Comparison of ENCODE assay signal across 24 cellular contexts in genomic region chr19:11425719-11426457, GRCh38. TPM values are rescaled to one million over a fixed set of nuclear protein-coding genes. Genes with fewer than 3 reads are reported as not detected.
A peak's percentile ranks its signal among the peaks of the same experiment; 100 is the strongest.
DNase-seq lines count a peak whose midpoint lies in the region; ATAC-seq, FAIRE-seq and TF ChIP-seq lines count a peak whose summit lies in the region.
"Had no signal": no experiment of that assay in that cellular context is flagged by ENCODE, and none has a peak within 500 bp of the region (broad histone marks: within the 10 kb centered on the region; RNA-seq: fewer than 3 reads in every experiment).

No MANE protein-coding gene starts in this region.

- no peak for FAIRE-seq in HepG2 (lab: Jason Lieb, UNC)
- FAIRE-seq: GM12891 had no signal

- H2AFZ ChIP-seq in HepG2 (ENCODE audit: low read length), result no peak overlapping the region

- H3K9me3 Mint-ChIP-seq in T-cell, result no peaks in the 10 kb centered on the region
- H3K9me3 Mint-ChIP-seq: CD4-positive, CD25-positive, alpha-beta regulatory T cell had no signal

- peaks cover 3 to 32% of the 10 kb centered on the region in 2 experiments; a peak in 4 of 5 replicates for H3K27me3 ChIP-seq in HepG2 (ENCODE audit: control insufficient read depth in 1 of 2, insufficient read depth in 2 of 2, low read length in 2 of 2)
- H3K27me3 ChIP-seq in right lobe of liver, result no peaks in the 10 kb centered on the region
- H3K27me3 ChIP-seq in adrenal gland, result no peaks in the 10 kb centered on the region
- H3K27me3 ChIP-seq: SJCRH30 had no signal

- H3K4me1 Mint-ChIP-seq in T-cell, result peaks cover 25 to 29% (median 25%) of the 10 kb centered on the region in 3 donors

- H4K20me1 ChIP-seq in HepG2 (ENCODE audit: insufficient read depth, low read length), result no peaks in the 10 kb centered on the region

- BruUV-seq in HepG2 (replicated peaks; lab: Mats Ljungman, UMichigan), result no TSS peak

- no peak overlapping the region for H3K27ac ChIP-seq in HepG2 (ENCODE audit: extremely low read length, insufficient read depth, low read length)
- H3K27ac ChIP-seq in right lobe of liver, result no peak overlapping the region
- no peak overlapping the region for H3K27ac ChIP-seq in adrenal gland
- H3K27ac ChIP-seq: breast epithelium, colonic mucosa, SJCRH30 had no signal

- in situ Hi-C loops in HepG2 (cut with HindIII; ENCODE audit: extremely low pct_ligation_motif_present, low pct_unique_long_range_greater_than_20kb), result no loop called here

- CTCF ChIA-PET in HepG2 (lab: Yijun Ruan, JAX; ENCODE audit: low intra/inter-chr PET ratio, low total read pairs), result no interaction called here
- CTCF ChIA-PET in T-cell (lab: Charles Lee), result no interaction called here

- TF ChIP-seq EP300 in HepG2 (IDR thresholded peaks at IDR 0.05; ENCODE audit: low read depth in 2 of 2, low read length in 2 of 2) (no peak), HepG2 (CRISPR knock-in tag; IDR thresholded peaks at IDR 0.05; ENCODE audit: borderline replicate concordance) (no peak)

- POLR2A ChIA-PET in HepG2 (lab: Yijun Ruan, JAX), result interaction anchor here (1.7 kb wide), 1 partner anchor 10 kb away, joined by 7 read pairs; the partner anchor contains the start of genes ODAD3 and PRKCSH
- POLR2A ChIA-PET in T-cell (lab: Charles Lee), result no interaction called here

- intact Hi-C loops in HepG2 (cut with micrococcal nuclease; ENCODE audit: unreplicated experiment), result no loop called here
- intact Hi-C loops in right lobe of liver (cut with DNase I), result no loop called here
- intact Hi-C loops in adrenal gland (cut with DNase I), result no loop called here

- H3K9me3 ChIP-seq in HepG2 (ENCODE audit: low read length) (no peaks in the 10 kb centered on the region), right lobe of liver (no peaks in the 10 kb centered on the region), adrenal gland (replicated peaks in 1 of 3) (no peaks in the 10 kb centered on the region)
- H3K9me3 ChIP-seq: breast epithelium, colonic mucosa, SJCRH30 had no signal

- no peak overlapping the region for H3K9ac ChIP-seq in HepG2 (ENCODE audit: insufficient read depth, low read depth, low read length)

- H3K27me3 Mint-ChIP-seq in T-cell, result peaks cover 28 to 38% of the 10 kb centered on the region in 2 donors

- no peaks in the 10 kb centered on the region for H3K79me2 ChIP-seq in HepG2 (ENCODE audit: insufficient read depth, low read length)

- no peaks in the 10 kb centered on the region for H3K36me3 Mint-ChIP-seq in T-cell
- H3K36me3 Mint-ChIP-seq: CD4-positive, CD25-positive, alpha-beta regulatory T cell; naive thymus-derived CD4-positive, alpha-beta T cell had no signal

- TF ChIP-seq RAD21 in HepG2 (CRISPR knock-in tag; IDR thresholded peaks at IDR 0.05), result no peak

- H3K4me3 ChIP-seq in HepG2 (replicated peaks in 1 of 3; ENCODE audit: insufficient read depth in 1 of 3, low read depth in 2 of 3, low read length in 3 of 3), result no peak overlapping the region
- H3K4me3 ChIP-seq in right lobe of liver, result no peak overlapping the region
- no peak overlapping the region for H3K4me3 ChIP-seq in adrenal gland
- H3K4me3 ChIP-seq: breast epithelium, colonic mucosa, SJCRH30 had no signal

- ATAC-seq in HepG2, result no peak
- ATAC-seq in right lobe of liver, result no peak
- ATAC-seq in GM18870 (IDR thresholded peaks at IDR 0.05; ENCODE audit: unreplicated experiment), result no peak
- ATAC-seq in T-cell (replicated peaks in 1 of 4), result no peak
- ATAC-seq: left cardiac atrium; naive thymus-derived CD4-positive, alpha-beta T cell; T-helper 17 cell had no signal

- TF ChIP-seq POLR2A in HepG2 (IDR thresholded peaks at IDR 0.05; ENCODE audit: insufficient read depth in 1 of 2, low read depth in 2 of 2, low read length in 2 of 2) (no peak), right lobe of liver (IDR thresholded peaks at IDR 0.05) (no peak), adrenal gland (IDR thresholded peaks at IDR 0.05) (no peak)

- H3K4me2 ChIP-seq in HepG2 (ENCODE audit: low read depth, low read length), result no peak overlapping the region

- peaks cover 34% of the 10 kb centered on the region for H3K4me1 ChIP-seq in HepG2 (ENCODE audit: insufficient read depth, low read length)
- peaks cover 0 to 9% (median 0%) of the 10 kb centered on the region in 4 donors for H3K4me1 ChIP-seq in right lobe of liver
- H3K4me1 ChIP-seq in adrenal gland (replicated peaks in 1 of 2), result peaks cover 7 to 12% of the 10 kb centered on the region in 2 donors
- H3K4me1 ChIP-seq: breast epithelium, SJCRH30 had no signal

- H3K4me3 Mint-ChIP-seq in T-cell, result no peak overlapping the region
- H3K4me3 Mint-ChIP-seq: CD4-positive, CD25-positive, alpha-beta regulatory T cell; naive thymus-derived CD4-positive, alpha-beta T cell; T-helper 17 cell had no signal

- DNase-seq in HepG2 (ENCODE audit: low spot score) (no peak), right lobe of liver (no peak), SHP77 treated with DMSO at 0.1 percent for 48 hours (lab: John Stamatoyannopoulos, UW) (peak; percentile 66), adrenal gland (no peak), T-cell (no peak)
- DNase-seq: activated CD4-positive, alpha-beta T cell treated with anti-CD3 and anti-CD28 coated beads, Interleukin-2, amount 50 U/mL, for 48 hours; CD4-positive, CD25-positive, alpha-beta regulatory T cell; colonic mucosa; DMS153; Karpas-422; left cardiac atrium; naive thymus-derived CD4-positive, alpha-beta T cell; NCI-H1048; NCI-H1930; NCI-H345; SJCRH30; stimulated activated naive CD4-positive, alpha-beta T cell; T-helper 17 cell had no signal

- H3K36me3 ChIP-seq in HepG2 (replicated peaks in 1 of 2; ENCODE audit: control insufficient read depth in 1 of 2, insufficient read depth in 2 of 2, low read length in 2 of 2) (no peaks in the 10 kb centered on the region), right lobe of liver (no peaks in the 10 kb centered on the region), adrenal gland (replicated peaks in 1 of 2) (no peaks in the 10 kb centered on the region)
- H3K36me3 ChIP-seq: breast epithelium, colonic mucosa, SJCRH30 had no signal

- WGBS in HepG2 (ENCODE audit: low lambda C conversion rate), result 79% methylated on average over 28 of the region's 28 CpGs
- WGBS in right lobe of liver (ENCODE audit: insufficient coverage, low coverage, low lambda C conversion rate, missing lambda C conversion rate), result 80% methylated on average over 10 of the region's 28 CpGs
- WGBS in adrenal gland, 4 donors, result 86 to 90% (median 87%) methylated on average over 21 to 28 of the region's 28 CpGs

- TF ChIP-seq CTCF in HepG2 (CRISPR knock-in tag; IDR thresholded peaks at IDR 0.05) (no peak), right lobe of liver (IDR thresholded peaks at IDR 0.05) (no peak), adrenal gland (IDR thresholded peaks at IDR 0.05) (no peak)

- peak overlapping the region in 1 of 2 donors; percentile 11 for H3K27ac Mint-ChIP-seq in T-cell
- H3K27ac Mint-ChIP-seq: CD4-positive, CD25-positive, alpha-beta regulatory T cell; T-helper 17 cell had no signal

RNA-seq across cellular contexts. Expression of gene RGL3, which starts 6.8 kb away (rescaled TPM):
- total RNA-seq in HepG2 (2016; rRNA removed; fragmentation: Illumina TruSeq; extraction: Trizol) (1.2 and 4.2 TPM in 2 replicates), right lobe of liver (10 to 100 TPM in 5 of 6 experiments, 1 to 10 TPM in 1; 6.7 to 26.6 (median 19.7) TPM), adrenal gland (10 to 100 TPM; 10.3 to 63.9 (median 36.1) TPM), T-cell (under 1 TPM in 3 of 5 donors, not detected in 2; 0.22 to 0.72 (median 0.50) TPM)
- 2.5 and 4.2 TPM in 2 replicates for total RNA-seq in HepG2 (2016; cell fraction: cytosol; rRNA removed; fragmentation: Illumina TruSeq; extraction: Trizol; ENCODE audit: low read depth)
- 0.24 and 4.3 TPM in 2 replicates for total RNA-seq in HepG2 (2016; cell fraction: insoluble cytoplasmic fraction; rRNA removed; fragmentation: Illumina TruSeq; extraction: Trizol)
- total RNA-seq in HepG2 (2016; cell fraction: membrane; rRNA removed; fragmentation: Illumina TruSeq; extraction: Trizol), result 0.80 and 2.7 TPM in 2 replicates
- total RNA-seq in HepG2 (2016; cell fraction: nucleus; rRNA removed; fragmentation: Illumina TruSeq; extraction: Trizol), result 5.7 and 8.1 TPM in 2 replicates
- polyA plus RNA-seq in HepG2 (2011; rRNA removed) (7.6 and 8.4 TPM in 2 replicates), adrenal gland (100 to 1,000 TPM in 1 of 3 donors, 10 to 100 TPM in 2; 24.2 to 207 (median 64.1) TPM)
- 0.79 and 1.9 TPM in 2 replicates for polyA plus RNA-seq in HepG2 (2011; cell fraction: cytosol; rRNA removed)
- polyA plus RNA-seq in HepG2 (2011; cell fraction: nucleus; rRNA removed), result 95.2 and 108 TPM in 2 replicates
- polyA plus RNA-seq in HepG2 (2012), result 9.4 TPM in 2 replicates
- polyA plus RNA-seq in HepG2 (2016; cell fraction: cytosol; fragmentation: Illumina TruSeq; extraction: Trizol; ENCODE audit: low read depth), result 0.75 and 0.92 TPM in 2 replicates
- polyA plus RNA-seq in HepG2 (2016; cell fraction: insoluble cytoplasmic fraction; fragmentation: Illumina TruSeq; extraction: Trizol; ENCODE audit: low read depth), result 1.5 and 2.8 TPM in 2 replicates
- 0.85 and 1.4 TPM in 2 replicates for polyA plus RNA-seq in HepG2 (2016; cell fraction: membrane; fragmentation: Illumina TruSeq; extraction: Trizol; ENCODE audit: low read depth)
- polyA plus RNA-seq in HepG2 (2016; cell fraction: nucleus; fragmentation: Illumina TruSeq; extraction: Trizol; ENCODE audit: insufficient read depth, low read depth), result 38.5 and 40.9 TPM in 2 replicates
- 7.1 and 16.7 TPM in 2 replicates for polyA minus RNA-seq in HepG2 (2011; rRNA and poly(A)+ RNA removed; ENCODE audit: low replicate concordance)
- polyA minus RNA-seq in HepG2 (2011; cell fraction: cytosol; rRNA and poly(A)+ RNA removed), result 3.9 and 4.1 TPM in 2 replicates
- 14.0 and 15.7 TPM in 2 replicates for polyA minus RNA-seq in HepG2 (2011; cell fraction: nucleus; rRNA and poly(A)+ RNA removed)
- total RNA-seq: CD4-positive, CD25-positive, alpha-beta regulatory T cell; glomerular endothelial cell; H4; HT1080; naive thymus-derived CD4-positive, alpha-beta T cell; SJCRH30; T-helper 17 cell had no signal
- polyA plus RNA-seq: CD4-positive, CD25-positive, alpha-beta regulatory T cell; naive thymus-derived CD4-positive, alpha-beta T cell had no signal

RNA-seq across cellular contexts. Expression of gene ODAD3, which starts 9.0 kb away (rescaled TPM):
- total RNA-seq in HepG2 (2016; rRNA removed; fragmentation: Illumina TruSeq; extraction: Trizol), result 0.04 TPM in 1 of 2 replicates, not detected in the other
- total RNA-seq in HepG2 (2016; cell fraction: cytosol; rRNA removed; fragmentation: Illumina TruSeq; extraction: Trizol; ENCODE audit: low read depth), result not detected in 2 replicates
- 0.19 TPM in 1 of 2 replicates, not detected in the other for total RNA-seq in HepG2 (2016; cell fraction: insoluble cytoplasmic fraction; rRNA removed; fragmentation: Illumina TruSeq; extraction: Trizol)
- 0.38 TPM in 1 of 2 replicates, not detected in the other for total RNA-seq in HepG2 (2016; cell fraction: membrane; rRNA removed; fragmentation: Illumina TruSeq; extraction: Trizol)
- 0.19 and 0.34 TPM in 2 replicates for total RNA-seq in HepG2 (2016; cell fraction: nucleus; rRNA removed; fragmentation: Illumina TruSeq; extraction: Trizol)
- polyA plus RNA-seq in HepG2 (2011; rRNA removed), result 0.08 and 0.35 TPM in 2 replicates
- 0.23 and 0.26 TPM in 2 replicates for polyA plus RNA-seq in HepG2 (2011; cell fraction: cytosol; rRNA removed)
- polyA plus RNA-seq in HepG2 (2011; cell fraction: nucleus; rRNA removed), result 0.29 and 0.42 TPM in 2 replicates
- polyA plus RNA-seq in HepG2 (2012), result 0.08 and 0.13 TPM in 2 replicates
- not detected in 2 replicates for polyA plus RNA-seq in HepG2 (2016; cell fraction: cytosol; fragmentation: Illumina TruSeq; extraction: Trizol; ENCODE audit: low read depth)
- polyA plus RNA-seq in HepG2 (2016; cell fraction: insoluble cytoplasmic fraction; fragmentation: Illumina TruSeq; extraction: Trizol; ENCODE audit: low read depth), result 0.20 TPM in 1 of 2 replicates, not detected in the other
- not detected in 2 replicates for polyA plus RNA-seq in HepG2 (2016; cell fraction: membrane; fragmentation: Illumina TruSeq; extraction: Trizol; ENCODE audit: low read depth)
- polyA plus RNA-seq in HepG2 (2016; cell fraction: nucleus; fragmentation: Illumina TruSeq; extraction: Trizol; ENCODE audit: insufficient read depth, low read depth), result 0.32 and 1.2 TPM in 2 replicates
- polyA minus RNA-seq in HepG2 (2011; rRNA and poly(A)+ RNA removed; ENCODE audit: low replicate concordance), result 1.6 TPM in 1 of 2 replicates, not detected in the other
- polyA minus RNA-seq in HepG2 (2011; cell fraction: cytosol; rRNA and poly(A)+ RNA removed), result not detected in 2 replicates
- polyA minus RNA-seq in HepG2 (2011; cell fraction: nucleus; rRNA and poly(A)+ RNA removed), result 0.25 TPM in 1 of 2 replicates, not detected in the other
- total RNA-seq in right lobe of liver, result under 1 TPM; 0.21 to 0.73 (median 0.54) TPM
- total RNA-seq in adrenal gland, result 1 to 10 TPM in 7 of 8 donors, under 1 TPM in 1; 0.69 to 4.7 (median 2.3) TPM
- polyA plus RNA-seq in adrenal gland, result 1 to 10 TPM; 3.1 to 7.9 (median 4.8) TPM
- total RNA-seq in T-cell, result under 1 TPM in 1 of 5 donors, not detected in 4; 0.20 TPM
- total RNA-seq: CD4-positive, CD25-positive, alpha-beta regulatory T cell; naive thymus-derived CD4-positive, alpha-beta T cell; T-helper 17 cell had no signal
- polyA plus RNA-seq: CD4-positive, CD25-positive, alpha-beta regulatory T cell; naive thymus-derived CD4-positive, alpha-beta T cell had no signal

RNA-seq across cellular contexts. Expression of gene PRKCSH, which starts 9.5 kb away (rescaled TPM):
- 44.2 and 125 TPM in 2 replicates for total RNA-seq in HepG2 (2016; rRNA removed; fragmentation: Illumina TruSeq; extraction: Trizol)
- total RNA-seq in HepG2 (2016; cell fraction: cytosol; rRNA removed; fragmentation: Illumina TruSeq; extraction: Trizol; ENCODE audit: low read depth), result 48.9 and 50.4 TPM in 2 replicates
- 34.7 and 135 TPM in 2 replicates for total RNA-seq in HepG2 (2016; cell fraction: insoluble cytoplasmic fraction; rRNA removed; fragmentation: Illumina TruSeq; extraction: Trizol)
- 48.6 and 53.5 TPM in 2 replicates for total RNA-seq in HepG2 (2016; cell fraction: membrane; rRNA removed; fragmentation: Illumina TruSeq; extraction: Trizol)
- total RNA-seq in HepG2 (2016; cell fraction: nucleus; rRNA removed; fragmentation: Illumina TruSeq; extraction: Trizol), result 112 and 115 TPM in 2 replicates
- 85.1 and 111 TPM in 2 replicates for polyA plus RNA-seq in HepG2 (2011; rRNA removed)
- polyA plus RNA-seq in HepG2 (2011; cell fraction: cytosol; rRNA removed), result 50.0 and 58.7 TPM in 2 replicates
- 284 and 361 TPM in 2 replicates for polyA plus RNA-seq in HepG2 (2011; cell fraction: nucleus; rRNA removed)
- polyA plus RNA-seq in HepG2 (2012), result 138 and 245 TPM in 2 replicates
- 34.6 and 43.1 TPM in 2 replicates for polyA plus RNA-seq in HepG2 (2016; cell fraction: cytosol; fragmentation: Illumina TruSeq; extraction: Trizol; ENCODE audit: low read depth)
- 46.2 and 78.4 TPM in 2 replicates for polyA plus RNA-seq in HepG2 (2016; cell fraction: insoluble cytoplasmic fraction; fragmentation: Illumina TruSeq; extraction: Trizol; ENCODE audit: low read depth)
- polyA plus RNA-seq in HepG2 (2016; cell fraction: membrane; fragmentation: Illumina TruSeq; extraction: Trizol; ENCODE audit: low read depth), result 62.2 and 79.4 TPM in 2 replicates
- 408 and 430 TPM in 2 replicates for polyA plus RNA-seq in HepG2 (2016; cell fraction: nucleus; fragmentation: Illumina TruSeq; extraction: Trizol; ENCODE audit: insufficient read depth, low read depth)
- polyA minus RNA-seq in HepG2 (2011; rRNA and poly(A)+ RNA removed; ENCODE audit: low replicate concordance), result 138 and 163 TPM in 2 replicates
- polyA minus RNA-seq in HepG2 (2011; cell fraction: cytosol; rRNA and poly(A)+ RNA removed), result 104 and 130 TPM in 2 replicates
- 60.0 and 70.7 TPM in 2 replicates for polyA minus RNA-seq in HepG2 (2011; cell fraction: nucleus; rRNA and poly(A)+ RNA removed)
- total RNA-seq in right lobe of liver, result 100 to 1,000 TPM; 114 to 206 (median 192) TPM
- 100 to 1,000 TPM; 132 to 359 (median 247) TPM for total RNA-seq in adrenal gland
- polyA plus RNA-seq in adrenal gland, result 100 to 1,000 TPM; 142 to 228 (median 177) TPM
- 100 to 1,000 TPM; 248 to 382 (median 334) TPM for total RNA-seq in T-cell

RNA-seq across cellular contexts. Expression of gene EPOR, which starts 41.8 kb away (rescaled TPM):
- 1.2 and 2.9 TPM in 2 replicates for total RNA-seq in HepG2 (2016; rRNA removed; fragmentation: Illumina TruSeq; extraction: Trizol)
- 0.61 and 0.88 TPM in 2 replicates for total RNA-seq in HepG2 (2016; cell fraction: cytosol; rRNA removed; fragmentation: Illumina TruSeq; extraction: Trizol; ENCODE audit: low read depth)
- total RNA-seq in HepG2 (2016; cell fraction: insoluble cytoplasmic fraction; rRNA removed; fragmentation: Illumina TruSeq; extraction: Trizol), result 1.4 and 2.9 TPM in 2 replicates
- 2.3 and 2.5 TPM in 2 replicates for total RNA-seq in HepG2 (2016; cell fraction: membrane; rRNA removed; fragmentation: Illumina TruSeq; extraction: Trizol)
- 2.5 and 3.1 TPM in 2 replicates for total RNA-seq in HepG2 (2016; cell fraction: nucleus; rRNA removed; fragmentation: Illumina TruSeq; extraction: Trizol)
- 5.3 and 7.0 TPM in 2 replicates for polyA plus RNA-seq in HepG2 (2011; rRNA removed)
- 3.4 and 5.3 TPM in 2 replicates for polyA plus RNA-seq in HepG2 (2011; cell fraction: cytosol; rRNA removed)
- 46.2 and 52.8 TPM in 2 replicates for polyA plus RNA-seq in HepG2 (2011; cell fraction: nucleus; rRNA removed)
- 3.2 and 4.2 TPM in 2 replicates for polyA plus RNA-seq in HepG2 (2012)
- 1.4 and 1.7 TPM in 2 replicates for polyA plus RNA-seq in HepG2 (2016; cell fraction: cytosol; fragmentation: Illumina TruSeq; extraction: Trizol; ENCODE audit: low read depth)
- 2.0 and 2.2 TPM in 2 replicates for polyA plus RNA-seq in HepG2 (2016; cell fraction: insoluble cytoplasmic fraction; fragmentation: Illumina TruSeq; extraction: Trizol; ENCODE audit: low read depth)
- 2.5 and 3.1 TPM in 2 replicates for polyA plus RNA-seq in HepG2 (2016; cell fraction: membrane; fragmentation: Illumina TruSeq; extraction: Trizol; ENCODE audit: low read depth)
- polyA plus RNA-seq in HepG2 (2016; cell fraction: nucleus; fragmentation: Illumina TruSeq; extraction: Trizol; ENCODE audit: insufficient read depth, low read depth), result 8.5 and 9.5 TPM in 2 replicates
- polyA minus RNA-seq in HepG2 (2011; rRNA and poly(A)+ RNA removed; ENCODE audit: low replicate concordance), result 5.8 and 9.7 TPM in 2 replicates
- 1.8 and 3.3 TPM in 2 replicates for polyA minus RNA-seq in HepG2 (2011; cell fraction: cytosol; rRNA and poly(A)+ RNA removed)
- 2.6 and 2.7 TPM in 2 replicates for polyA minus RNA-seq in HepG2 (2011; cell fraction: nucleus; rRNA and poly(A)+ RNA removed)
- 1 to 10 TPM; 4.9 to 8.7 (median 7.1) TPM for total RNA-seq in right lobe of liver
- total RNA-seq in adrenal gland, result 10 to 100 TPM; 15.7 to 37.9 (median 23.5) TPM
- polyA plus RNA-seq in adrenal gland, result 10 to 100 TPM in 2 of 3 donors, 1 to 10 TPM in 1; 6.8 to 74.0 (median 49.3) TPM
- total RNA-seq in T-cell, result 10 to 100 TPM in 1 of 5 donors, 1 to 10 TPM in 4; 5.9 to 11.0 (median 6.7) TPM

RNA-seq across cellular contexts. Expression of gene SWSAP1, which starts 51.4 kb away (rescaled TPM):
- total RNA-seq in HepG2 (2016; rRNA removed; fragmentation: Illumina TruSeq; extraction: Trizol) (3.1 and 3.3 TPM in 2 replicates), right lobe of liver (1 to 10 TPM; 1.4 to 2.7 (median 2.3) TPM), adrenal gland (1 to 10 TPM; 2.6 to 5.5 (median 3.8) TPM), T-cell (1 to 10 TPM; 1.6 to 5.5 (median 4.3) TPM)
- 0.81 and 1.5 TPM in 2 replicates for total RNA-seq in HepG2 (2016; cell fraction: cytosol; rRNA removed; fragmentation: Illumina TruSeq; extraction: Trizol; ENCODE audit: low read depth)
- total RNA-seq in HepG2 (2016; cell fraction: insoluble cytoplasmic fraction; rRNA removed; fragmentation: Illumina TruSeq; extraction: Trizol), result 3.1 and 3.4 TPM in 2 replicates
- total RNA-seq in HepG2 (2016; cell fraction: membrane; rRNA removed; fragmentation: Illumina TruSeq; extraction: Trizol), result 1.9 and 2.2 TPM in 2 replicates
- total RNA-seq in HepG2 (2016; cell fraction: nucleus; rRNA removed; fragmentation: Illumina TruSeq; extraction: Trizol), result 1.3 and 2.3 TPM in 2 replicates
- polyA plus RNA-seq in HepG2 (2011; rRNA removed) (2.7 and 3.9 TPM in 2 replicates), adrenal gland (1 to 10 TPM; 2.1 to 8.4 (median 6.0) TPM)
- 2.3 and 3.3 TPM in 2 replicates for polyA plus RNA-seq in HepG2 (2011; cell fraction: cytosol; rRNA removed)
- 4.9 and 5.4 TPM in 2 replicates for polyA plus RNA-seq in HepG2 (2011; cell fraction: nucleus; rRNA removed)
- 1.5 and 1.6 TPM in 2 replicates for polyA plus RNA-seq in HepG2 (2012)
- 0.61 and 0.65 TPM in 2 replicates for polyA plus RNA-seq in HepG2 (2016; cell fraction: cytosol; fragmentation: Illumina TruSeq; extraction: Trizol; ENCODE audit: low read depth)
- polyA plus RNA-seq in HepG2 (2016; cell fraction: insoluble cytoplasmic fraction; fragmentation: Illumina TruSeq; extraction: Trizol; ENCODE audit: low read depth), result 3.9 and 4.4 TPM in 2 replicates
- 1.2 and 1.6 TPM in 2 replicates for polyA plus RNA-seq in HepG2 (2016; cell fraction: membrane; fragmentation: Illumina TruSeq; extraction: Trizol; ENCODE audit: low read depth)
- polyA plus RNA-seq in HepG2 (2016; cell fraction: nucleus; fragmentation: Illumina TruSeq; extraction: Trizol; ENCODE audit: insufficient read depth, low read depth), result 2.9 and 3.2 TPM in 2 replicates
- 1.3 and 2.7 TPM in 2 replicates for polyA minus RNA-seq in HepG2 (2011; rRNA and poly(A)+ RNA removed; ENCODE audit: low replicate concordance)
- polyA minus RNA-seq in HepG2 (2011; cell fraction: cytosol; rRNA and poly(A)+ RNA removed), result 0.79 and 0.97 TPM in 2 replicates
- 1.8 and 2.7 TPM in 2 replicates for polyA minus RNA-seq in HepG2 (2011; cell fraction: nucleus; rRNA and poly(A)+ RNA removed)
